13 cellular contexts compared by ENCODE assay signal in the genomic region with DNA sequence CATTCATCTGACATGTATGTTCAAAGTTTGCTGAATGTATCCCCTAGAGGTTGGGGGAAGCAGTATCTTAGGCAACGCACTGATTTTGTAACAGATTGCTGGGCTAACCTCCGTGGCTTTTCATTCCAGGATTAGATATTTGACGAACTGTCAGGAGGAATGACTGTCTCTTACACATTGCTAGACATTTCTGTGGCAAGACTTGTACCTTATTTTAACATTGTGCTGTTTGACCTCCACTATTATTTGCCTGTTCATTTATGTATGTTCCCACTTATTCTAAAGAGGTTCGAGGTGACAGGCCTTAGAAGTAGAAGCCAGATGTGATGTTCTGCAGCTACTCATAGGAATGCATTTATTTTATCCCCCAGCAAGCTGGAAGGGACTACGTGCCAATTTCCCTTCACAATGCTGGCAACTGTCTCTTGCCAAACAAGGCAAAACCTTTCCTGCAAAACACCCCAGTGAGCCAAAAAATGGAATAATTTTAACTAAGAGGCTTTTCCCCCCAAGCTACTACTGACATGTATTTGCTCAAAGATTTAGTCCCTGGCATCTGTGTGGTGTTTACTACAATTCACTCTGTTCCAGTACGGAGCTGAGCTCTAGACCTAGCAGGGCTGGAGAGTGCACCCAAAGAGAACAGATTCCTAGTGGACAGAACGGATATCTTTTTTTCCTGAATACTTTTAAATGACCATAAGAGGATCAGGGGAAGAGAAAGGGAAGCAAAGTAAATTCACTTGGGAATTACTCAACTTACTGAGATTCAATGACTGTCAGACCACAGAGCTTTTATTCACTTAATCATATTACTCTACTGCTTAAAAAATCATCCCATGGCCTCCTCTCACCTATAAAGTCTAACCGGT.
DNase-seq lines count a peak whose midpoint lies in the region; ATAC-seq and TF ChIP-seq lines count a peak whose summit lies in the region.
"Had no signal": no experiment of that assay in that cellular context is flagged by ENCODE, and none has a peak within 500 bp of the region (broad histone marks: within the 10 kb centered on the region; RNA-seq: fewer than 3 reads in every experiment).

No MANE protein-coding gene starts in this region.

- no peak for DNase-seq in Right ventricle myocardium inferior (ENCODE audit: missing footprints)
- no peak for DNase-seq in cardiac septum (ENCODE audit: low spot score)
- DNase-seq in cerebellar cortex (ENCODE audit: low spot score) = peak; percentile 58
- DNase-seq in mesothelial cell of epicardium (ENCODE audit: low spot score in 2 of 2, unreplicated experiment in 2 of 2) = no peak
- no peak for DNase-seq in activated T-cell treated with anti-CD3 and anti-CD28 coated beads, Interleukin-2, amount 50 U/mL, for 4 hours
- no peak for DNase-seq in T-helper 17 cell
- DNase-seq: activated B cell treated with CpG ODN at 0.5 μM for 24 hours; NCI-H187; NK-92 treated with Interleukin-12 subunit alpha and Interleukin-12 subunit beta, amount 100 ng/mL, for 24 hours; small intestine had no signal

- intact Hi-C loops in Right ventricle myocardium inferior (cut with DNase I) (no loop called here), cardiac septum (cut with DNase I) (no loop called here)

- ATAC-seq in Right ventricle myocardium inferior (peak; percentile 24), T-helper 17 cell (no peak), HG03108 (IDR thresholded peaks at IDR 0.05; ENCODE audit: unreplicated experiment) (no peak), HG02885 (IDR thresholded peaks at IDR 0.05; ENCODE audit: poor library complexity, unreplicated experiment) (no peak)
- no peak for ATAC-seq in activated T-cell treated with anti-CD3 and anti-CD28 coated beads, Interleukin-2, amount 50 U/mL, for 4 hours

- peaks cover 5% of the 10 kb centered on the region for H3K36me3 Mint-ChIP-seq in mesothelial cell of epicardium
- H3K36me3 Mint-ChIP-seq in activated T-cell treated with anti-CD3 and anti-CD28 coated beads, Interleukin-2, amount 50 U/mL, for 4 hours (ENCODE audit: insufficient read depth) = peaks cover 40% of the 10 kb centered on the region
- H3K36me3 Mint-ChIP-seq in T-helper 17 cell (ENCODE audit: low read depth) = peaks cover 14% of the 10 kb centered on the region

- no peak overlapping the region for H3K4me3 Mint-ChIP-seq in mesothelial cell of epicardium
- no peak overlapping the region for H3K4me3 Mint-ChIP-seq in activated T-cell treated with anti-CD3 and anti-CD28 coated beads, Interleukin-2, amount 50 U/mL, for 4 hours
- H3K4me3 Mint-ChIP-seq in T-helper 17 cell = no peak overlapping the region
- H3K4me3 Mint-ChIP-seq: activated B cell treated with CpG ODN at 0.5 μM for 24 hours had no signal

- H3K9me3 Mint-ChIP-seq in mesothelial cell of epicardium = no peaks in the 10 kb centered on the region
- H3K9me3 Mint-ChIP-seq in activated T-cell treated with anti-CD3 and anti-CD28 coated beads, Interleukin-2, amount 50 U/mL, for 4 hours = no peaks in the 10 kb centered on the region
- H3K9me3 Mint-ChIP-seq: activated B cell treated with CpG ODN at 0.5 μM for 24 hours had no signal

- H3K9me3 ChIP-seq in T-helper 17 cell (ENCODE audit: control insufficient read depth, low read length, poor library complexity, severe bottlenecking) = no peaks in the 10 kb centered on the region
- H3K9me3 ChIP-seq: HAP-1 had no signal

- TF ChIP-seq CTCF in mesothelial cell of epicardium (IDR thresholded peaks at IDR 0.05; ENCODE audit: unreplicated experiment) = no peak

- H3K27me3 Mint-ChIP-seq in mesothelial cell of epicardium (ENCODE audit: low read depth) (no peaks in the 10 kb centered on the region), T-helper 17 cell (no peaks in the 10 kb centered on the region)
- H3K27me3 Mint-ChIP-seq in activated T-cell treated with anti-CD3 and anti-CD28 coated beads, Interleukin-2, amount 50 U/mL, for 4 hours (ENCODE audit: low read depth) = no peaks in the 10 kb centered on the region
- H3K27me3 Mint-ChIP-seq: activated B cell treated with CpG ODN at 0.5 μM for 24 hours had no signal

- H3K4me1 Mint-ChIP-seq in mesothelial cell of epicardium (peaks cover 21% of the 10 kb centered on the region), T-helper 17 cell (peaks cover under 1% of the 10 kb centered on the region)
- H3K4me1 Mint-ChIP-seq in activated T-cell treated with anti-CD3 and anti-CD28 coated beads, Interleukin-2, amount 50 U/mL, for 4 hours (ENCODE audit: low read depth) = no peaks in the 10 kb centered on the region
- H3K4me1 Mint-ChIP-seq: activated B cell treated with CpG ODN at 0.5 μM for 24 hours had no signal

- H3K27ac Mint-ChIP-seq in mesothelial cell of epicardium = peak overlapping the region; percentile 54
- H3K27ac Mint-ChIP-seq in T-helper 17 cell = no peak overlapping the region
- H3K27ac Mint-ChIP-seq: activated B cell treated with CpG ODN at 0.5 μM for 24 hours had no signal
